ENCODE assay signal across 8 cellular contexts in genomic region chr16:30813821-30814189, GRCh38. TPM values are rescaled to one million over a fixed set of nuclear protein-coding genes. Genes with fewer than 3 reads are reported as not detected.
DNase-seq lines count a peak whose midpoint lies in the region; ATAC-seq, FAIRE-seq and TF ChIP-seq lines count a peak whose summit lies in the region.

No MANE protein-coding gene starts in this region.

- H3K9me3 Mint-ChIP-seq in activated naive CD8-positive, alpha-beta T cell treated with anti-CD3 and anti-CD28 coated beads, Interleukin-2, amount 10 ng/mL, durations not matched to agents 7 days and 5 days, result no peaks in the 10 kb centered on the region

- H3K9me2 ChIP-seq in HCT116 (ENCODE audit: insufficient read depth), result no peaks in the 10 kb centered on the region

- intact Hi-C loops in HCT116 (cut with micrococcal nuclease), result loop anchor here (2.0 kb wide), 1 partner anchor 109 kb away; the partner anchor contains the start of gene FBXL19
- intact Hi-C loops in kidney (cut with DNase I), result no loop called here

- no peaks in the 10 kb centered on the region for H3K79me2 ChIP-seq in HCT116 (ENCODE audit: insufficient read depth, low read length)

- H3K27ac ChIP-seq in HCT116 (ENCODE audit: low read depth, low read length) (peak overlapping the region; percentile 45), kidney (ENCODE audit: low read depth in 2 of 2, low read length in 2 of 2) (peak overlapping the region; percentile 47 to 85), substantia nigra (ENCODE audit: low read depth, low read length, poor library complexity, severe bottlenecking) (peak overlapping the region; percentile 85)

- H3K9me3 ChIP-seq in HCT116 (ENCODE audit: control insufficient read depth in 1 of 2, insufficient read depth in 1 of 2, low read depth in 1 of 2, low read length in 2 of 2), result no peaks in the 10 kb centered on the region
- H3K9me3 ChIP-seq in kidney (ENCODE audit: control insufficient read depth in 1 of 2, low read length in 2 of 2), result no peaks in the 10 kb centered on the region

- in situ Hi-C loops in ACHN (cut with HindIII; ENCODE audit: low pct_ligation_motif_present, low pct_unique_long_range_greater_than_20kb, low sequenced_read_pairs), result no loop called here

- H3K27me3 ChIP-seq in HCT116 (ENCODE audit: insufficient read depth, low read length), result no peaks in the 10 kb centered on the region

- peak overlapping the region; percentile 94 for H2AFZ ChIP-seq in HCT116 (ENCODE audit: low read depth, low read length, poor library complexity, severe bottlenecking)

- peak; percentile 9 for DNase-seq in ACHN
- no peak for DNase-seq in HCT116 (ENCODE audit: low read depth, low spot score)
- no peak for DNase-seq in activated naive CD8-positive, alpha-beta T cell treated with anti-CD3 and anti-CD28 coated beads, Interleukin-2, amount 10 ng/mL, durations not matched to agents 7 days and 5 days
- no peak for DNase-seq in kidney
- no peak for DNase-seq in substantia nigra (lab: John Stamatoyannopoulos, UW)
- DNase-seq in EL, result no peak
- DNase-seq in UCSD-AML1 (lab: John Stamatoyannopoulos, UW; ENCODE audit: unreplicated experiment), result no peak
- DNase-seq in activated CD4-positive, CD25-positive, alpha-beta regulatory T cell treated with anti-CD3 and anti-CD28 coated beads, Interleukin-2, amount 50 U/mL, for 72 hours, result no peak

- H3K36me3 Mint-ChIP-seq in activated naive CD8-positive, alpha-beta T cell treated with anti-CD3 and anti-CD28 coated beads, Interleukin-2, amount 10 ng/mL, durations not matched to agents 7 days and 5 days, result no peaks in the 10 kb centered on the region

- CTCF ChIA-PET in HCT116 (lab: Charles Lee), result interaction anchor here (1.0 to 1.9 kb wide), 10 partner anchors 8 to 82 kb away, joined by 3 to 27 read pairs (median 4); partner anchors contain the start of genes CTF1 and PHKG2

- TF ChIP-seq CTCF in HCT116 (IDR thresholded peaks at IDR 0.05 in 2 of 3, conservative IDR thresholded peaks at IDR 0.05 in 1 of 3; ENCODE audit: borderline replicate concordance in 1 of 3, insufficient read depth in 1 of 3, low read depth in 2 of 3, low read length in 2 of 3) (no peak), kidney (IDR thresholded peaks at IDR 0.05; ENCODE audit: borderline replicate concordance, extremely low read depth, insufficient read depth) (no peak)

- H3K36me3 ChIP-seq in HCT116 (ENCODE audit: control insufficient read depth in 1 of 2, insufficient read depth in 2 of 2, low read length in 2 of 2) (no peaks in the 10 kb centered on the region), kidney (ENCODE audit: control insufficient read depth in 1 of 2, insufficient read depth in 2 of 2, low read length in 2 of 2) (no peaks in the 10 kb centered on the region)

- H3K27ac Mint-ChIP-seq in activated naive CD8-positive, alpha-beta T cell treated with anti-CD3 and anti-CD28 coated beads, Interleukin-2, amount 10 ng/mL, durations not matched to agents 7 days and 5 days, result peak overlapping the region; percentile 88

- peak overlapping the region; percentile 83 for H3K4me3 Mint-ChIP-seq in activated naive CD8-positive, alpha-beta T cell treated with anti-CD3 and anti-CD28 coated beads, Interleukin-2, amount 10 ng/mL, durations not matched to agents 7 days and 5 days

- H3K27me3 Mint-ChIP-seq in activated naive CD8-positive, alpha-beta T cell treated with anti-CD3 and anti-CD28 coated beads, Interleukin-2, amount 10 ng/mL, durations not matched to agents 7 days and 5 days, result peaks cover 1% of the 10 kb centered on the region

- peak overlapping the region; percentile 51 for H3K9ac ChIP-seq in HCT116 (ENCODE audit: low read length)
- H3K9ac ChIP-seq in kidney (ENCODE audit: low read length in 2 of 2), result peak overlapping the region; percentile 79 to 91

- no peak for TF ChIP-seq POLR2A in HCT116 (IDR thresholded peaks at IDR 0.05; ENCODE audit: borderline replicate concordance, extremely low read depth, insufficient read depth, insufficient read length)

- H4K20me1 ChIP-seq in HCT116 (ENCODE audit: insufficient read depth), result no peaks in the 10 kb centered on the region

- RAD21 ChIA-PET in HCT116 (lab: Charles Lee; ENCODE audit: low non-redundant PET in 1 of 2, low total read pairs in 2 of 2, uncharacterized antibody in 2 of 2, unreplicated experiment in 2 of 2), result no interaction called here

- peak overlapping the region; percentile 83 for H3K4me2 ChIP-seq in HCT116 (ENCODE audit: low read length)

- no peak for ATAC-seq in HCT116
- ATAC-seq in activated naive CD8-positive, alpha-beta T cell treated with anti-CD3 and anti-CD28 coated beads, Interleukin-2, amount 10 ng/mL, durations not matched to agents 7 days and 5 days (ENCODE audit: low read depth), result no peak

- H3K4me1 Mint-ChIP-seq in activated naive CD8-positive, alpha-beta T cell treated with anti-CD3 and anti-CD28 coated beads, Interleukin-2, amount 10 ng/mL, durations not matched to agents 7 days and 5 days, result peaks cover 11% of the 10 kb centered on the region

- POLR2A ChIA-PET in HCT116 (lab: Charles Lee), result interaction anchor here (1.2 to 1.4 kb wide), 2 partner anchors 8 to 322 kb away, joined by 3 to 6 read pairs; no protein-coding TSS in a partner anchor
- POLR2A ChIA-PET in activated naive CD8-positive, alpha-beta T cell treated with anti-CD3 and anti-CD28 coated beads, Interleukin-2, amount 10 ng/mL, durations not matched to agents 7 days and 5 days (lab: Charles Lee), result interaction anchor here (0.6 to 1.8 kb wide), 9 partner anchors 8 to 129 kb away, joined by 3 to 7 read pairs (median 3); partner anchors contain the start of gene SRCAP

- H3K4me3 ChIP-seq in HCT116 (replicated peaks in 1 of 2; ENCODE audit: low read depth in 1 of 2, low read length in 2 of 2), result peak overlapping the region; percentile 57 to 58
- H3K4me3 ChIP-seq in kidney (ENCODE audit: low read length in 2 of 2), result peak overlapping the region; percentile 26 to 82

- H3K4me1 ChIP-seq in HCT116 (ENCODE audit: control insufficient read depth in 1 of 2, insufficient read depth in 2 of 2, low read length in 2 of 2) (peaks cover 10 to 16% of the 10 kb centered on the region in 2 experiments), kidney (ENCODE audit: control insufficient read depth in 1 of 2, insufficient read depth in 1 of 2, low read depth in 1 of 2, low read length in 2 of 2) (peaks cover 4 to 5% of the 10 kb centered on the region in 2 donors)

- FAIRE-seq in kidney (lab: Jason Lieb, UNC), result no peak

- no peak for TF ChIP-seq RAD21 in HCT116 (IDR thresholded peaks at IDR 0.05; ENCODE audit: low read depth)

- BruUV-seq in HCT116 (replicated peaks; lab: Mats Ljungman, UMichigan), result TSS peak; percentile 80

TF ChIP-seq in HCT116, 20 proteins besides CTCF, POLR2A, EP300 and RAD21:
- no peak for TF ChIP-seq ATF3 (IDR thresholded peaks at IDR 0.05)
- no peak for TF ChIP-seq CBX3 (IDR thresholded peaks at IDR 0.05; ENCODE audit: low read depth)
- TF ChIP-seq TCF7L2 (IDR thresholded peaks at IDR 0.05; ENCODE audit: borderline replicate concordance, extremely low read depth, insufficient read depth, insufficient read length), result no peak

RNA-seq across cellular contexts. Expression of gene ZNF629, which starts 26.8 kb away (rescaled TPM):
- total RNA-seq in HCT116 (2021; ENCODE audit: unreplicated experiment) (18.4 TPM), kidney (19.8 TPM)
- 7.7 and 10.2 TPM in 2 replicates for polyA plus RNA-seq in HCT116 (2012)
- total RNA-seq in activated naive CD8-positive, alpha-beta T cell treated with anti-CD3 and anti-CD28 coated beads, Interleukin-2, amount 10 ng/mL, durations not matched to agents 7 days and 5 days, result 1 to 10 TPM; 5.2 to 6.0 TPM
- 8.1 TPM for polyA plus RNA-seq in kidney (ENCODE audit: insufficient read depth, low read depth, low replicate concordance)

RNA-seq across cellular contexts. Expression of gene RNF40, which starts 51.7 kb away (rescaled TPM):
- total RNA-seq in HCT116 (2021; ENCODE audit: unreplicated experiment) (90.3 TPM), kidney (109 TPM)
- polyA plus RNA-seq in HCT116 (2012), result 58.1 and 67.6 TPM in 2 replicates
- 100 to 1,000 TPM in 1 of 2 experiments, 10 to 100 TPM in 1; 94.7 to 105 TPM for total RNA-seq in activated naive CD8-positive, alpha-beta T cell treated with anti-CD3 and anti-CD28 coated beads, Interleukin-2, amount 10 ng/mL, durations not matched to agents 7 days and 5 days
- polyA plus RNA-seq in kidney (ENCODE audit: insufficient read depth, low read depth, low replicate concordance), result 74.3 TPM

RNA-seq across cellular contexts. Expression of gene CFAP119, which starts 51.9 kb away (rescaled TPM):
- total RNA-seq in HCT116 (2021; ENCODE audit: unreplicated experiment) (12.6 TPM), kidney (12.2 TPM)
- 8.8 and 10.3 TPM in 2 replicates for polyA plus RNA-seq in HCT116 (2012)
- total RNA-seq in activated naive CD8-positive, alpha-beta T cell treated with anti-CD3 and anti-CD28 coated beads, Interleukin-2, amount 10 ng/mL, durations not matched to agents 7 days and 5 days, result 1 to 10 TPM; 4.4 TPM
- 13.5 TPM for polyA plus RNA-seq in kidney (ENCODE audit: insufficient read depth, low read depth, low replicate concordance)
